In genomic region chr7:134355925-134356324, GRCh38 we compare ENCODE assay signal across 1 cellular context.
TF ChIP-seq lines count a peak whose summit lies in the region.

No MANE protein-coding gene starts in this region.

TF ChIP-seq in HepG2, 621 proteins besides CTCF, POLR2A, EP300 and RAD21 (continued from another document and continues in another):
- TF ChIP-seq, protein P1, sequence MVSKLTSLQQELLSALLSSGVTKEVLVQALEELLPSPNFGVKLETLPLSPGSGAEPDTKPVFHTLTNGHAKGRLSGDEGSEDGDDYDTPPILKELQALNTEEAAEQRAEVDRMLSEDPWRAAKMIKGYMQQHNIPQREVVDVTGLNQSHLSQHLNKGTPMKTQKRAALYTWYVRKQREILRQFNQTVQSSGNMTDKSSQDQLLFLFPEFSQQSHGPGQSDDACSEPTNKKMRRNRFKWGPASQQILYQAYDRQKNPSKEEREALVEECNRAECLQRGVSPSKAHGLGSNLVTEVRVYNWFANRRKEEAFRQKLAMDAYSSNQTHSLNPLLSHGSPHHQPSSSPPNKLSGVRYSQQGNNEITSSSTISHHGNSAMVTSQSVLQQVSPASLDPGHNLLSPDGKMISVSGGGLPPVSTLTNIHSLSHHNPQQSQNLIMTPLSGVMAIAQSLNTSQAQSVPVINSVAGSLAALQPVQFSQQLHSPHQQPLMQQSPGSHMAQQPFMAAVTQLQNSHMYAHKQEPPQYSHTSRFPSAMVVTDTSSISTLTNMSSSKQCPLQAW (CRISPR knock-in tag; IDR thresholded peaks at IDR 0.05), result no peak
- TF ChIP-seq, protein P2, sequence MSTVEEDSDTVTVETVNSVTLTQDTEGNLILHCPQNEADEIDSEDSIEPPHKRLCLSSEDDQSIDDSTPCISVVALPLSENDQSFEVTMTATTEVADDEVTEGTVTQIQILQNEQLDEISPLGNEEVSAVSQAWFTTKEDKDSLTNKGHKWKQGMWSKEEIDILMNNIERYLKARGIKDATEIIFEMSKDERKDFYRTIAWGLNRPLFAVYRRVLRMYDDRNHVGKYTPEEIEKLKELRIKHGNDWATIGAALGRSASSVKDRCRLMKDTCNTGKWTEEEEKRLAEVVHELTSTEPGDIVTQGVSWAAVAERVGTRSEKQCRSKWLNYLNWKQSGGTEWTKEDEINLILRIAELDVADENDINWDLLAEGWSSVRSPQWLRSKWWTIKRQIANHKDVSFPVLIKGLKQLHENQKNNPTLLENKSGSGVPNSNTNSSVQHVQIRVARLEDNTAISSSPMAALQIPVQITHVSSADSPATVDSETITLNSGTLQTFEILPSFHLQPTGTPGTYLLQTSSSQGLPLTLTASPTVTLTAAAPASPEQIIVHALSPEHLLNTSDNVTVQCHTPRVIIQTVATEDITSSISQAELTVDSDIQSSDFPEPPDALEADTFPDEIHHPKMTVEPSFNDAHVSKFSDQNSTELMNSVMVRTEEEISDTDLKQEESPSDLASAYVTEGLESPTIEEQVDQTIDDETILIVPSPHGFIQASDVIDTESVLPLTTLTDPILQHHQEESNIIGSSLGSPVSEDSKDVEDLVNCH (CRISPR knock-in tag; IDR thresholded peaks at IDR 0.05), result no peak
- no peak for TF ChIP-seq ATF3 (CRISPR knock-in tag; IDR thresholded peaks at IDR 0.05)
- TF ChIP-seq ISL2 (CRISPR knock-in tag; IDR thresholded peaks at IDR 0.05), result peak; percentile 46; the same call in 1 of the 2 replicates
- TF ChIP-seq PHF8 (CRISPR knock-in tag; IDR thresholded peaks at IDR 0.05), result no peak
- TF ChIP-seq NCOR1 (IDR thresholded peaks at IDR 0.05; ENCODE audit: borderline replicate concordance, low read length), result 0 out of 2 replicates have a peak, but pooled peaks have one; percentile 50
- TF ChIP-seq ZNF724P (CRISPR knock-in tag; IDR thresholded peaks at IDR 0.05; ENCODE audit: borderline replicate concordance), result no peak
- no peak for TF ChIP-seq ARID3A (IDR thresholded peaks at IDR 0.05; ENCODE audit: low read depth, low read length)
- peak; percentile 87 for TF ChIP-seq CEBPG (CRISPR knock-in tag; IDR thresholded peaks at IDR 0.05)
- TF ChIP-seq ELF4 (CRISPR knock-in tag; IDR thresholded peaks at IDR 0.05; ENCODE audit: borderline replicate concordance), result no peak
- TF ChIP-seq BCL6 (CRISPR knock-in tag; IDR thresholded peaks at IDR 0.05), result 0 out of 2 replicates have a peak, but pooled peaks have one; percentile 35
- no peak for TF ChIP-seq DMAP1 (CRISPR knock-in tag; IDR thresholded peaks at IDR 0.05)
- 0 out of 2 replicates have a peak, but pooled peaks have one; percentile 11 for TF ChIP-seq TGIF2 (CRISPR knock-in tag; IDR thresholded peaks at IDR 0.05)
- TF ChIP-seq ZNF431 (CRISPR knock-in tag; IDR thresholded peaks at IDR 0.05; ENCODE audit: borderline replicate concordance, low read depth), result no peak
- TF ChIP-seq ZNF343 (CRISPR knock-in tag; IDR thresholded peaks at IDR 0.05), result no peak
- no peak for TF ChIP-seq ZNF609 (CRISPR knock-in tag; IDR thresholded peaks at IDR 0.05; ENCODE audit: borderline replicate concordance)
- no peak for TF ChIP-seq EZH2 (conservative IDR thresholded peaks at IDR 0.05; ENCODE audit: low read depth, low read length)
- TF ChIP-seq SP4 (CRISPR knock-in tag; IDR thresholded peaks at IDR 0.05), result no peak
- no peak for TF ChIP-seq ZC3H4 (CRISPR knock-in tag; IDR thresholded peaks at IDR 0.05; ENCODE audit: borderline replicate concordance)
- 0 out of 2 replicates have a peak, but pooled peaks have one; percentile 18 for TF ChIP-seq HDAC2 (CRISPR knock-in tag; IDR thresholded peaks at IDR 0.05)
- TF ChIP-seq SYNCRIP (IDR thresholded peaks at IDR 0.05; ENCODE audit: insufficient read depth, low read depth, low read length), result no peak
- no peak for TF ChIP-seq ZNF446 (CRISPR knock-in tag; IDR thresholded peaks at IDR 0.05)
- TF ChIP-seq LCORL (IDR thresholded peaks at IDR 0.05), result no peak
- TF ChIP-seq LCORL (CRISPR knock-in tag; IDR thresholded peaks at IDR 0.05), result 0 out of 2 replicates have a peak, but pooled peaks have one; percentile 29
- TF ChIP-seq, protein P3, sequence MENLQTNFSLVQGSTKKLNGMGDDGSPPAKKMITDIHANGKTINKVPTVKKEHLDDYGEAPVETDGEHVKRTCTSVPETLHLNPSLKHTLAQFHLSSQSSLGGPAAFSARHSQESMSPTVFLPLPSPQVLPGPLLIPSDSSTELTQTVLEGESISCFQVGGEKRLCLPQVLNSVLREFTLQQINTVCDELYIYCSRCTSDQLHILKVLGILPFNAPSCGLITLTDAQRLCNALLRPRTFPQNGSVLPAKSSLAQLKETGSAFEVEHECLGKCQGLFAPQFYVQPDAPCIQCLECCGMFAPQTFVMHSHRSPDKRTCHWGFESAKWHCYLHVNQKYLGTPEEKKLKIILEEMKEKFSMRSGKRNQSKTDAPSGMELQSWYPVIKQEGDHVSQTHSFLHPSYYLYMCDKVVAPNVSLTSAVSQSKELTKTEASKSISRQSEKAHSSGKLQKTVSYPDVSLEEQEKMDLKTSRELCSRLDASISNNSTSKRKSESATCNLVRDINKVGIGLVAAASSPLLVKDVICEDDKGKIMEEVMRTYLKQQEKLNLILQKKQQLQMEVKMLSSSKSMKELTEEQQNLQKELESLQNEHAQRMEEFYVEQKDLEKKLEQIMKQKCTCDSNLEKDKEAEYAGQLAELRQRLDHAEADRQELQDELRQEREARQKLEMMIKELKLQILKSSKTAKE (CRISPR knock-in tag; IDR thresholded peaks at IDR 0.05; ENCODE audit: borderline replicate concordance), result no peak
- TF ChIP-seq ZNF629 (CRISPR knock-in tag; conservative IDR thresholded peaks at IDR 0.05), result no peak
- TF ChIP-seq ZNF331 (CRISPR knock-in tag; IDR thresholded peaks at IDR 0.05), result peak; percentile 57; the same call in 1 of the 2 replicates
- TF ChIP-seq NCOA2 (CRISPR knock-in tag; IDR thresholded peaks at IDR 0.05), result peak; percentile 64
- TF ChIP-seq RXRA (CRISPR knock-in tag; IDR thresholded peaks at IDR 0.05), result no peak; the same call in 1 of the 2 replicates
- TF ChIP-seq ZNF282 (IDR thresholded peaks at IDR 0.05; ENCODE audit: partially characterized antibody), result no peak
- no peak for TF ChIP-seq MAZ (IDR thresholded peaks at IDR 0.05; ENCODE audit: borderline replicate concordance, low read depth, low read length)
- no peak for TF ChIP-seq MAZ (CRISPR knock-in tag; IDR thresholded peaks at IDR 0.05; ENCODE audit: low read depth)
- TF ChIP-seq ATF7-NPFF (CRISPR knock-in tag; IDR thresholded peaks at IDR 0.05; ENCODE audit: low read depth), result no peak
- TF ChIP-seq ZSCAN20 (CRISPR knock-in tag; IDR thresholded peaks at IDR 0.05; ENCODE audit: borderline replicate concordance), result no peak
- TF ChIP-seq ADNP (CRISPR knock-in tag; IDR thresholded peaks at IDR 0.05), result no peak
- no peak for TF ChIP-seq AGO2 (optimal IDR thresholded peaks at IDR 0.05; ENCODE audit: low read depth, low read length)
- no peak for TF ChIP-seq RBM22 (optimal IDR thresholded peaks at IDR 0.05; ENCODE audit: low read length)
- no peak for TF ChIP-seq YEATS2 (CRISPR knock-in tag; IDR thresholded peaks at IDR 0.05; ENCODE audit: borderline replicate concordance)
- TF ChIP-seq ERF (CRISPR knock-in tag; IDR thresholded peaks at IDR 0.05), result no peak
- TF ChIP-seq ZNF788 (CRISPR knock-in tag; IDR thresholded peaks at IDR 0.05; ENCODE audit: borderline replicate concordance), result no peak
- TF ChIP-seq SALL1 (CRISPR knock-in tag; IDR thresholded peaks at IDR 0.05), result peak; percentile 61
- TF ChIP-seq SATB2 (CRISPR knock-in tag; IDR thresholded peaks at IDR 0.05), result no peak
- TF ChIP-seq ZNF598 (CRISPR knock-in tag; IDR thresholded peaks at IDR 0.05; ENCODE audit: borderline replicate concordance), result no peak
- TF ChIP-seq ZNF264 (CRISPR knock-in tag; IDR thresholded peaks at IDR 0.05), result no peak
- no peak for TF ChIP-seq ZNF547 (CRISPR knock-in tag; IDR thresholded peaks at IDR 0.05)
- no peak for TF ChIP-seq ZNF432 (CRISPR knock-in tag; IDR thresholded peaks at IDR 0.05; ENCODE audit: borderline replicate concordance)
- TF ChIP-seq, protein P4, sequence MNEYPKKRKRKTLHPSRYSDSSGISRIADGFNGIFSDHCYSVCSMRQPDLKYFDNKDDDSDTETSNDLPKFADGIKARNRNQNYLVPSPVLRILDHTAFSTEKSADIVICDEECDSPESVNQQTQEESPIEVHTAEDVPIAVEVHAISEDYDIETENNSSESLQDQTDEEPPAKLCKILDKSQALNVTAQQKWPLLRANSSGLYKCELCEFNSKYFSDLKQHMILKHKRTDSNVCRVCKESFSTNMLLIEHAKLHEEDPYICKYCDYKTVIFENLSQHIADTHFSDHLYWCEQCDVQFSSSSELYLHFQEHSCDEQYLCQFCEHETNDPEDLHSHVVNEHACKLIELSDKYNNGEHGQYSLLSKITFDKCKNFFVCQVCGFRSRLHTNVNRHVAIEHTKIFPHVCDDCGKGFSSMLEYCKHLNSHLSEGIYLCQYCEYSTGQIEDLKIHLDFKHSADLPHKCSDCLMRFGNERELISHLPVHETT (CRISPR knock-in tag; conservative IDR thresholded peaks at IDR 0.05), result no peak
- no peak for TF ChIP-seq ZNF326 (CRISPR knock-in tag; IDR thresholded peaks at IDR 0.05; ENCODE audit: borderline replicate concordance)
- no peak for TF ChIP-seq ZNF563 (CRISPR knock-in tag; IDR thresholded peaks at IDR 0.05)
- TF ChIP-seq, protein P5, sequence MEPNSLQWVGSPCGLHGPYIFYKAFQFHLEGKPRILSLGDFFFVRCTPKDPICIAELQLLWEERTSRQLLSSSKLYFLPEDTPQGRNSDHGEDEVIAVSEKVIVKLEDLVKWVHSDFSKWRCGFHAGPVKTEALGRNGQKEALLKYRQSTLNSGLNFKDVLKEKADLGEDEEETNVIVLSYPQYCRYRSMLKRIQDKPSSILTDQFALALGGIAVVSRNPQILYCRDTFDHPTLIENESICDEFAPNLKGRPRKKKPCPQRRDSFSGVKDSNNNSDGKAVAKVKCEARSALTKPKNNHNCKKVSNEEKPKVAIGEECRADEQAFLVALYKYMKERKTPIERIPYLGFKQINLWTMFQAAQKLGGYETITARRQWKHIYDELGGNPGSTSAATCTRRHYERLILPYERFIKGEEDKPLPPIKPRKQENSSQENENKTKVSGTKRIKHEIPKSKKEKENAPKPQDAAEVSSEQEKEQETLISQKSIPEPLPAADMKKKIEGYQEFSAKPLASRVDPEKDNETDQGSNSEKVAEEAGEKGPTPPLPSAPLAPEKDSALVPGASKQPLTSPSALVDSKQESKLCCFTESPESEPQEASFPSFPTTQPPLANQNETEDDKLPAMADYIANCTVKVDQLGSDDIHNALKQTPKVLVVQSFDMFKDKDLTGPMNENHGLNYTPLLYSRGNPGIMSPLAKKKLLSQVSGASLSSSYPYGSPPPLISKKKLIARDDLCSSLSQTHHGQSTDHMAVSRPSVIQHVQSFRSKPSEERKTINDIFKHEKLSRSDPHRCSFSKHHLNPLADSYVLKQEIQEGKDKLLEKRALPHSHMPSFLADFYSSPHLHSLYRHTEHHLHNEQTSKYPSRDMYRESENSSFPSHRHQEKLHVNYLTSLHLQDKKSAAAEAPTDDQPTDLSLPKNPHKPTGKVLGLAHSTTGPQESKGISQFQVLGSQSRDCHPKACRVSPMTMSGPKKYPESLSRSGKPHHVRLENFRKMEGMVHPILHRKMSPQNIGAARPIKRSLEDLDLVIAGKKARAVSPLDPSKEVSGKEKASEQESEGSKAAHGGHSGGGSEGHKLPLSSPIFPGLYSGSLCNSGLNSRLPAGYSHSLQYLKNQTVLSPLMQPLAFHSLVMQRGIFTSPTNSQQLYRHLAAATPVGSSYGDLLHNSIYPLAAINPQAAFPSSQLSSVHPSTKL (CRISPR knock-in tag; IDR thresholded peaks at IDR 0.05), result peak; percentile 62; the same call in 1 of the 2 replicates
- TF ChIP-seq ZBTB7A (CRISPR knock-in tag; IDR thresholded peaks at IDR 0.05), result no peak
- no peak for TF ChIP-seq REPIN1 (CRISPR knock-in tag; IDR thresholded peaks at IDR 0.05; ENCODE audit: borderline replicate concordance, low read depth)
- no peak for TF ChIP-seq ZBTB3 (CRISPR knock-in tag; IDR thresholded peaks at IDR 0.05; ENCODE audit: borderline replicate concordance, low read depth)
- no peak for TF ChIP-seq ELF1 (CRISPR knock-in tag; IDR thresholded peaks at IDR 0.05)
- TF ChIP-seq ZNF207 (IDR thresholded peaks at IDR 0.05; ENCODE audit: borderline replicate concordance), result no peak
